ENCODE assay signal across 17 cellular contexts in genomic region chr9:1233568-1233967, GRCh38.
DNase-seq lines count a peak whose midpoint lies in the region; ATAC-seq and TF ChIP-seq lines count a peak whose summit lies in the region.
"Had no signal": no experiment of that assay in that cellular context is flagged by ENCODE, and none has a peak within 500 bp of the region (broad histone marks: within the 10 kb centered on the region; RNA-seq: fewer than 3 reads in every experiment).

No MANE protein-coding gene starts in this region.

- H3K9ac ChIP-seq in liver (ENCODE audit: low read depth in 1 of 2, low read length in 2 of 2), result no peak overlapping the region

- H3K4me1 ChIP-seq in right cardiac atrium (ENCODE audit: control insufficient read depth, insufficient read depth, low read length) (peaks cover 2% of the 10 kb centered on the region), liver (ENCODE audit: control insufficient read depth in 4 of 4, insufficient read depth in 4 of 4, low read length in 3 of 4) (peaks cover 2 to 24% (median 18%) of the 10 kb centered on the region in 4 donors), Caco-2 (peaks cover 9% of the 10 kb centered on the region; the same call in 1 of the 2 replicates)

- ATAC-seq in left ventricle myocardium superior (peak; percentile 47), right cardiac atrium (no peak)
- ATAC-seq: GM12878 had no signal

- H3K27ac ChIP-seq in right cardiac atrium (ENCODE audit: low read length), result no peak overlapping the region
- H3K27ac ChIP-seq in liver (ENCODE audit: low read depth in 1 of 2, low read length in 2 of 2), result no peak overlapping the region

- intact Hi-C loops in left ventricle myocardium superior (cut with micrococcal nuclease), result no loop called here
- intact Hi-C loops in right cardiac atrium (cut with DNase I), result no loop called here
- intact Hi-C loops in Caco-2 (cut with micrococcal nuclease; ENCODE audit: unreplicated experiment), result loop anchor here (5.0 kb wide), 1 partner anchor 39 kb away; no protein-coding TSS in a partner anchor

- peaks cover 8% of the 10 kb centered on the region for H3K9me3 Mint-ChIP-seq in Caco-2 (ENCODE audit: unreplicated experiment)
- H3K9me3 Mint-ChIP-seq: CD4-positive, alpha-beta T cell had no signal

- H3K27ac Mint-ChIP-seq in Caco-2 (ENCODE audit: unreplicated experiment), result no peak overlapping the region
- H3K27ac Mint-ChIP-seq: CD4-positive, alpha-beta T cell had no signal

- H3K4me3 ChIP-seq in right cardiac atrium (ENCODE audit: low read length), result no peak overlapping the region
- H3K4me3 ChIP-seq in fibroblast of pulmonary artery (replicated peaks; ENCODE audit: low read depth, low read length), result no peak overlapping the region
- H3K4me3 ChIP-seq in liver (ENCODE audit: low read depth in 1 of 3, low read length in 3 of 3), result no peak overlapping the region
- no peak overlapping the region for H3K4me3 ChIP-seq in Caco-2 (ENCODE audit: low read depth, low read length)
- H3K4me3 ChIP-seq: GM12878 had no signal

- CTCF ChIA-PET in Caco-2 (lab: Charles Lee), result no interaction called here

- no TSS peak for BruUV-seq in Caco-2 (replicated peaks; lab: Mats Ljungman, UMichigan)

- peaks cover 5% of the 10 kb centered on the region for H3K4me1 Mint-ChIP-seq in Caco-2 (ENCODE audit: low read depth, unreplicated experiment)

- no peak overlapping the region for H3K4me3 Mint-ChIP-seq in Caco-2 (ENCODE audit: unreplicated experiment)
- H3K4me3 Mint-ChIP-seq: CD4-positive, alpha-beta T cell had no signal

- TF ChIP-seq CTCF in fibroblast of pulmonary artery (IDR thresholded peaks at IDR 0.05; ENCODE audit: low read length, missing control alignments), result no peak
- TF ChIP-seq CTCF in liver (IDR thresholded peaks at IDR 0.05; ENCODE audit: low read depth, low read length, missing input control), result no peak
- no peak for TF ChIP-seq CTCF in Caco-2 (IDR thresholded peaks at IDR 0.05; ENCODE audit: insufficient read depth in 1 of 2, low read depth in 1 of 2, low read length in 1 of 2, severe bottlenecking in 1 of 2, unreplicated experiment in 1 of 2)

- TF ChIP-seq RAD21 in liver (IDR thresholded peaks at IDR 0.05), result no peak

- H3K27me3 ChIP-seq in right cardiac atrium (ENCODE audit: control insufficient read depth, insufficient read depth), result no peaks in the 10 kb centered on the region
- no peaks in the 10 kb centered on the region for H3K27me3 ChIP-seq in liver (ENCODE audit: control insufficient read depth in 4 of 4, insufficient read depth in 4 of 4, low read length in 3 of 4)
- no peaks in the 10 kb centered on the region for H3K27me3 ChIP-seq in Caco-2 (replicated peaks; ENCODE audit: control insufficient read depth, insufficient read depth, low read length)

- POLR2A ChIA-PET in Caco-2 (lab: Charles Lee), result no interaction called here

- H3K36me3 ChIP-seq in liver (ENCODE audit: control insufficient read depth in 4 of 4, insufficient read depth in 3 of 4, low read depth in 1 of 4, low read length in 3 of 4), result no peaks in the 10 kb centered on the region
- H3K36me3 ChIP-seq in Caco-2 (ENCODE audit: control insufficient read depth, insufficient read depth, low read length), result no peaks in the 10 kb centered on the region

- WGBS in right cardiac atrium, result 49% methylated on average over 2 of the region's 2 CpGs
- WGBS in liver, result 21% methylated on average over 2 of the region's 2 CpGs

- H3K27me3 Mint-ChIP-seq in Caco-2 (ENCODE audit: insufficient read depth, unreplicated experiment), result no peaks in the 10 kb centered on the region

- DNase-seq in left ventricle myocardium superior (no peak), right cardiac atrium (no peak), fibroblast of pulmonary artery (ENCODE audit: low read depth) (peak; percentile 38), SK-N-DZ (ENCODE audit: low spot score) (no peak), NCI-H2171 treated with DMSO at 0.1 percent for 48 hours (lab: John Stamatoyannopoulos, UW) (no peak), Caco-2 (no peak)
- DNase-seq: CD4-positive, alpha-beta T cell; KG1; MV-4-11; NCI-H1694 treated with DMSO at 0.1 percent for 48 hours; NCI-H2107; NCI-H2227 treated with DMSO at 0.1 percent for 48 hours; NCI-H510A treated with DMSO at 0.1 percent for 48 hours; NCI-H774; SHP77 treated with DMSO at 0.1 percent for 48 hours had no signal

- no peaks in the 10 kb centered on the region for H3K36me3 Mint-ChIP-seq in Caco-2 (ENCODE audit: insufficient read depth, unreplicated experiment)

- H3K9me3 ChIP-seq in right cardiac atrium (ENCODE audit: control insufficient read depth, low read length) (no peaks in the 10 kb centered on the region), liver (ENCODE audit: control insufficient read depth in 4 of 4, low read length in 3 of 4) (peaks cover 0 to 4% (median 0%) of the 10 kb centered on the region in 4 donors), Caco-2 (no peaks in the 10 kb centered on the region)

TF ChIP-seq in liver, 16 proteins besides CTCF, POLR2A, EP300 and RAD21:
- TF ChIP-seq FOXA1 (IDR thresholded peaks at IDR 0.05) (no peak), GABPA (IDR thresholded peaks at IDR 0.05 in 1 of 2, conservative IDR thresholded peaks at IDR 0.05 in 1 of 2) (no peak), FOXA2 (IDR thresholded peaks at IDR 0.05) (no peak), RXRA (IDR thresholded peaks at IDR 0.05) (peak; percentile 60 to 79), EGR1 (IDR thresholded peaks at IDR 0.05; ENCODE audit: low read depth in 2 of 2) (peak in 1 of 2 donors; percentile 70), NR2F2 (IDR thresholded peaks at IDR 0.05) (no peak), HNF4G (IDR thresholded peaks at IDR 0.05) (no peak), ZBTB33 (IDR thresholded peaks at IDR 0.05) (peak; percentile 45), TAF1 (conservative IDR thresholded peaks at IDR 0.05) (no peak), YY1 (IDR thresholded peaks at IDR 0.05) (peak; percentile 50), MAX (IDR thresholded peaks at IDR 0.05) (peak; percentile 84), SP1 (IDR thresholded peaks at IDR 0.05) (peak; percentile 51), REST (IDR thresholded peaks at IDR 0.05) (peak; percentile 26), HNF4A (conservative IDR thresholded peaks at IDR 0.05) (peak; percentile 47 to 70), JUND (IDR thresholded peaks at IDR 0.05) (peak in 1 of 2 donors; percentile 35)
